8 cellular contexts compared by ENCODE assay signal in the genomic region with DNA sequence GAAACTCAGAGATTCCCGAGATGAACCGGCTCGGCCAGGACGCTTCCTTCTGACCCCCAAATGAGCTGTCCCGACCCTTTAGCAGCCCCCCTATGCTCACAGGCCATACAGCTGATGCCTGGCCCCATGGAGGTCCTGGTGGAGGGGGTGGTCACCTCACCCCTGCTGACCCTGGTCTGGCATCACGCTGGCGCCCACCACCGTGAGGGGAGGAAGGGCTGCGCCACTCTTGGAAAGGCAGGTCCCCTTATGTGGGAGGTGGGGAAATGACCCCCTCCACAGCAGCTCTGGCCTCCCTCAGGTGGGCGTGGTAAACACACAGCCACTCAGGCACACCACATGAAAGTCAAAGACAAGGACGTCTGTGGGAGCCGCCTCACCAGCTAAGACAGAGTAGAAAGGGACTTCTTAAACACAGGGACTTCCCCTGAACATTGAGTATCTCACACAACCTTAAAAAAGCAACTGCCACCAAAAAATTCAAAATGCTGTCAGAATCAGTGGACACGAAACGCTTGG. TPM values are rescaled to one million over a fixed set of nuclear protein-coding genes. Genes with fewer than 3 reads are reported as not detected.
A peak's percentile ranks its signal among the peaks of the same experiment; 100 is the strongest.
DNase-seq lines count a peak whose midpoint lies in the region; ATAC-seq and TF ChIP-seq lines count a peak whose summit lies in the region.

No MANE protein-coding gene starts in this region.

- ATAC-seq in GM18870 (IDR thresholded peaks at IDR 0.05; ENCODE audit: unreplicated experiment) (peak; percentile 51), HG03039 (IDR thresholded peaks at IDR 0.05; ENCODE audit: unreplicated experiment) (peak; percentile 56), aorta (ENCODE audit: low FRiP score) (no peak)
- ATAC-seq in activated T-helper 17 cell treated with anti-CD3 and anti-CD28 coated beads, Interleukin-2, amount 50 U/mL, for 72 hours (replicated peaks): peak; percentile 98

- peak overlapping the region; percentile 4 for H3K27ac Mint-ChIP-seq in activated T-helper 17 cell treated with anti-CD3 and anti-CD28 coated beads, Interleukin-2, amount 50 U/mL, for 72 hours

- peaks cover 0 to 1% of the 10 kb centered on the region in 2 donors for H3K36me3 ChIP-seq in aorta (ENCODE audit: control insufficient read depth in 1 of 2, insufficient read depth in 2 of 2, low read length in 1 of 2)
- H3K36me3 ChIP-seq in colonic mucosa: no peaks in the 10 kb centered on the region

- no peaks in the 10 kb centered on the region for H3K36me3 Mint-ChIP-seq in activated T-helper 17 cell treated with anti-CD3 and anti-CD28 coated beads, Interleukin-2, amount 50 U/mL, for 72 hours (ENCODE audit: low read depth)

- peak overlapping the region; percentile 58 for H3K4me3 Mint-ChIP-seq in activated T-helper 17 cell treated with anti-CD3 and anti-CD28 coated beads, Interleukin-2, amount 50 U/mL, for 72 hours

- H3K27ac ChIP-seq in aorta (ENCODE audit: low read depth in 1 of 2, low read length in 2 of 2): no peak overlapping the region
- no peak overlapping the region for H3K27ac ChIP-seq in colonic mucosa

- H3K4me3 ChIP-seq in aorta (ENCODE audit: low read length in 2 of 2) (no peak overlapping the region), colonic mucosa (no peak overlapping the region)

- H3K9me3 Mint-ChIP-seq in activated T-helper 17 cell treated with anti-CD3 and anti-CD28 coated beads, Interleukin-2, amount 50 U/mL, for 72 hours: no peaks in the 10 kb centered on the region

- H3K4me1 Mint-ChIP-seq in activated T-helper 17 cell treated with anti-CD3 and anti-CD28 coated beads, Interleukin-2, amount 50 U/mL, for 72 hours: peaks cover 9% of the 10 kb centered on the region

- intact Hi-C loops in aorta (cut with DNase I): no loop called here
- intact Hi-C loops in colonic mucosa (cut with DNase I): no loop called here

- no peak for TF ChIP-seq CTCF in colonic mucosa (IDR thresholded peaks at IDR 0.05)

- H3K27me3 ChIP-seq in aorta (ENCODE audit: control insufficient read depth in 1 of 2, insufficient read depth in 2 of 2, low read length in 1 of 2) (no peaks in the 10 kb centered on the region), colonic mucosa (no peaks in the 10 kb centered on the region)

- DNase-seq in stimulated activated CD4-positive, alpha-beta T cell treated with anti-CD3 and anti-CD28 coated beads, Interleukin-15, amount 100 ng/mL, for 24 hours: peak; percentile 53
- no peak for DNase-seq in NCI-H2227 (lab: John Stamatoyannopoulos, UW; ENCODE audit: unreplicated experiment)
- no peak for DNase-seq in aorta
- DNase-seq in amygdala (lab: John Stamatoyannopoulos, UW): no peak
- DNase-seq in colonic mucosa: no peak

- H3K4me1 ChIP-seq in aorta (ENCODE audit: control insufficient read depth in 1 of 2, insufficient read depth in 2 of 2, low read length in 2 of 2) (no peaks in the 10 kb centered on the region), colonic mucosa (no peaks in the 10 kb centered on the region)

- H3K27me3 Mint-ChIP-seq in activated T-helper 17 cell treated with anti-CD3 and anti-CD28 coated beads, Interleukin-2, amount 50 U/mL, for 72 hours: no peaks in the 10 kb centered on the region

- 89 to 90% methylated on average over 14 of the region's 14 CpGs for WGBS in aorta, 2 donors

- H3K9ac ChIP-seq in colonic mucosa (ENCODE audit: low read depth in 2 of 2, low read length in 2 of 2): no peak overlapping the region

- H3K9me3 ChIP-seq in aorta (ENCODE audit: control insufficient read depth, low read length) (no peaks in the 10 kb centered on the region), colonic mucosa (no peaks in the 10 kb centered on the region)

RNA-seq across cellular contexts. Expression of a gene that starts 7.0 kb away (rescaled TPM):
- total RNA-seq in activated T-helper 17 cell treated with anti-CD3 and anti-CD28 coated beads, Interleukin-2, amount 50 U/mL, for 72 hours: 10 to 100 TPM; 16.0 to 23.8 TPM
- total RNA-seq in aorta (1 to 10 TPM; 7.1 to 7.9 TPM), colonic mucosa (10 to 100 TPM; 12.2 to 15.9 TPM)
- 1 to 10 TPM; 1.1 to 2.4 TPM for polyA plus RNA-seq in aorta

RNA-seq across cellular contexts. Expression of a gene that starts 52.5 kb away (rescaled TPM):
- total RNA-seq in activated T-helper 17 cell treated with anti-CD3 and anti-CD28 coated beads, Interleukin-2, amount 50 U/mL, for 72 hours: under 1 TPM in 1 of 2 donors, not detected in 1; 0.87 TPM
- 10 to 100 TPM in 1 of 2 donors, 1 to 10 TPM in 1; 5.8 to 17.5 TPM for total RNA-seq in aorta
- 10 to 100 TPM in 1 of 2 donors, under 1 TPM in 1; 0.31 to 10.5 TPM for polyA plus RNA-seq in aorta
- 1 to 10 TPM; 1.8 to 4.9 TPM for total RNA-seq in colonic mucosa
